1 cellular context compared by ENCODE assay signal in genomic region chr11:93570759-93571413, GRCh38.
TF ChIP-seq lines count a peak whose summit lies in the region.

No MANE protein-coding gene starts in this region.

TF ChIP-seq in HepG2, 621 proteins besides CTCF, POLR2A, EP300 and RAD21 (continued from another document and continues in another):
- TF ChIP-seq PRDM15 (CRISPR knock-in tag; IDR thresholded peaks at IDR 0.05) (no peak), ZNF567 (CRISPR knock-in tag; IDR thresholded peaks at IDR 0.05; ENCODE audit: borderline replicate concordance) (no peak), ZNF18 (CRISPR knock-in tag; IDR thresholded peaks at IDR 0.05; ENCODE audit: insufficient replicate concordance) (no peak), NFAT5 (CRISPR knock-in tag; IDR thresholded peaks at IDR 0.05) (no peak), RCOR2 (CRISPR knock-in tag; IDR thresholded peaks at IDR 0.05) (peak; percentile 90), SOX6 (IDR thresholded peaks at IDR 0.05) (no peak), SOX6 (CRISPR knock-in tag; IDR thresholded peaks at IDR 0.05) (peak; percentile 83), ELF4 (CRISPR knock-in tag; IDR thresholded peaks at IDR 0.05; ENCODE audit: borderline replicate concordance) (no peak), ZFP82 (CRISPR knock-in tag; IDR thresholded peaks at IDR 0.05; ENCODE audit: borderline replicate concordance) (no peak), STAT6 (CRISPR knock-in tag; IDR thresholded peaks at IDR 0.05; ENCODE audit: borderline replicate concordance) (no peak), ZSCAN12 (CRISPR knock-in tag; IDR thresholded peaks at IDR 0.05) (no peak), ZNF788 (CRISPR knock-in tag; IDR thresholded peaks at IDR 0.05; ENCODE audit: borderline replicate concordance) (peak; percentile 73; the same call in 1 of the 2 replicates), KLF12 (CRISPR knock-in tag; IDR thresholded peaks at IDR 0.05; ENCODE audit: borderline replicate concordance) (no peak), ZNF431 (CRISPR knock-in tag; IDR thresholded peaks at IDR 0.05; ENCODE audit: borderline replicate concordance, low read depth) (0 out of 2 replicates have a peak, but pooled peaks have one; percentile 67), MATR3 (CRISPR knock-in tag; IDR thresholded peaks at IDR 0.05) (no peak), FOXP4 (CRISPR knock-in tag; IDR thresholded peaks at IDR 0.05) (peak; percentile 69), ATF6 (CRISPR knock-in tag; conservative IDR thresholded peaks at IDR 0.05) (0 out of 2 replicates have a peak, but pooled peaks have one; percentile 72), MIER3 (CRISPR knock-in tag; IDR thresholded peaks at IDR 0.05; ENCODE audit: borderline replicate concordance) (peak; percentile 86; the same call in 1 of the 2 replicates), ZNF451 (CRISPR knock-in tag; IDR thresholded peaks at IDR 0.05) (no peak), SP5 (CRISPR knock-in tag; IDR thresholded peaks at IDR 0.05; ENCODE audit: borderline replicate concordance, low read depth) (no peak), NR2F2 (IDR thresholded peaks at IDR 0.05; ENCODE audit: borderline replicate concordance, low read depth) (0 out of 2 replicates have a peak, but pooled peaks have one; percentile 36), HDAC2 (CRISPR knock-in tag; IDR thresholded peaks at IDR 0.05) (peak; percentile 90), ZNF775 (CRISPR knock-in tag; IDR thresholded peaks at IDR 0.05; ENCODE audit: borderline replicate concordance) (no peak), HNF1A (IDR thresholded peaks at IDR 0.05; ENCODE audit: low read depth) (peak; percentile 48; the same call in 1 of the 2 replicates), HNF1A (CRISPR knock-in tag; IDR thresholded peaks at IDR 0.05; ENCODE audit: borderline replicate concordance) (no peak), ZNF432 (CRISPR knock-in tag; IDR thresholded peaks at IDR 0.05; ENCODE audit: borderline replicate concordance) (no peak), ZBTB7A (CRISPR knock-in tag; IDR thresholded peaks at IDR 0.05) (no peak), SIN3A (IDR thresholded peaks at IDR 0.05; ENCODE audit: borderline replicate concordance, low read depth, low read length) (no peak), ZBTB1 (CRISPR knock-in tag; IDR thresholded peaks at IDR 0.05; ENCODE audit: borderline replicate concordance) (no peak), ZNF296 (CRISPR knock-in tag; conservative IDR thresholded peaks at IDR 0.05) (no peak), ATAD3A (CRISPR knock-in tag; IDR thresholded peaks at IDR 0.05) (no peak), SP140L (CRISPR knock-in tag; IDR thresholded peaks at IDR 0.05; ENCODE audit: borderline replicate concordance) (0 out of 2 replicates have a peak, but pooled peaks have one; percentile 56), AGO1 (IDR thresholded peaks at IDR 0.05; ENCODE audit: low read depth, low read length, poor library complexity, severe bottlenecking) (no peak), ZNF17 (CRISPR knock-in tag; IDR thresholded peaks at IDR 0.05) (no peak), ATF7 (IDR thresholded peaks at IDR 0.05) (peak; percentile 72), ATF7 (CRISPR knock-in tag; IDR thresholded peaks at IDR 0.05) (peak; percentile 86; the same call in 1 of the 2 replicates), ZSCAN29 (CRISPR knock-in tag; conservative IDR thresholded peaks at IDR 0.05) (no peak)
- TF ChIP-seq, protein P1, sequence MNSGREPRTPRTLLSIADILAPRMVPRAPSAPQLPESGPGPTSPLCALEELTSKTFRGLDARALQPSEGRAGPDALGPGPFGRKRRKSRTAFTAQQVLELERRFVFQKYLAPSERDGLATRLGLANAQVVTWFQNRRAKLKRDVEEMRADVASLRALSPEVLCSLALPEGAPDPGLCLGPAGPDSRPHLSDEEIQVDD (CRISPR knock-in tag; IDR thresholded peaks at IDR 0.05; ENCODE audit: borderline replicate concordance): no peak
